16 cellular contexts compared by ENCODE assay signal in the genomic region with DNA sequence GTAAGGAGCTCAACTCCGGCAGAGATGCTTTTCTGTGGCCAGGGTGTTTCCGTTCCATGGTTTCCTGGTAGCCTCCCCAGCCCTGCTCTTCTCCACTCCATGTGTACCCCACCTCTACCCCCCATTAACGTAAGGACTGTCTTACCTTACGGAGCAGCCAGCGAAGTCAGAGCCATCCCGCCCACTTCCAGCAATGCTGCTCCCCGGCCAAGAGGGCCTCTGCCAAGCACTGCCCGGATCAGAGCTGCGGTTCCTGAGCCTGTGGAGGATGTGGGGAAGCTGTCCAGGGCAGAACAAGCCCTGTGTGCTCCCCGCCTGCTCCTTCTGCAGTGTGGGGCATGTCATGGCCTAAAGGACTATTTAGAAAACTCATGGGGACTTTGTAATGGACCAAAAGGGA.
"Had no signal": no experiment of that assay in that cellular context is flagged by ENCODE, and none has a peak within 500 bp of the region (broad histone marks: within the 10 kb centered on the region; RNA-seq: fewer than 3 reads in every experiment).

No MANE protein-coding gene starts in this region.

- H3K4me1 ChIP-seq: foreskin keratinocyte, uterus had no signal

- H3K4me3 ChIP-seq: coronary artery, hepatocyte, left ventricle myocardium inferior, uterus had no signal

- ATAC-seq: foreskin keratinocyte; left cardiac atrium; naive thymus-derived CD4-positive, alpha-beta T cell; right cardiac atrium had no signal

- H3K36me3 ChIP-seq: left ventricle myocardium inferior, neutrophil, uterus had no signal

- H3K27ac ChIP-seq: coronary artery, foreskin keratinocyte, hepatocyte, left ventricle myocardium inferior, neutrophil, uterus had no signal

- H3K27me3 ChIP-seq: foreskin keratinocyte, hepatocyte, uterus had no signal

- DNase-seq: effector CD4-positive, alpha-beta T cell; endodermal cell; erythroblast; foreskin keratinocyte; kidney; left cardiac atrium; left ventricle myocardium inferior; naive thymus-derived CD4-positive, alpha-beta T cell; small intestine; stimulated activated CD4-positive, alpha-beta T cell treated with anti-CD3 and anti-CD28 coated beads, Interleukin-2, amount 100 ng/mL, for 48 hours; stimulated activated naive CD4-positive, alpha-beta T cell treated with Interleukin-2 at 50 U/mL for 16 hours; uterus had no signal

- H3K9me3 ChIP-seq: left ventricle myocardium inferior, neutrophil, uterus had no signal
